Comparison of ENCODE assay signal across 8 cellular contexts in genomic region chr19:45730389-45731288, GRCh38. TPM values are rescaled to one million over a fixed set of nuclear protein-coding genes. Genes with fewer than 3 reads are reported as not detected.
A peak's percentile ranks its signal among the peaks of the same experiment; 100 is the strongest.
DNase-seq lines count a peak whose midpoint lies in the region; ATAC-seq and TF ChIP-seq lines count a peak whose summit lies in the region.

FBXO46 (minus strand) TSS chr19:45730896; CDS start chr19:45713495, 17,401 bp downstream.

- H3K27me3 ChIP-seq in PC-3 (ENCODE audit: low read length), result no peaks in the 10 kb centered on the region

- 0 out of 2 replicates have a peak, but pooled peaks have one; percentile 19 for TF ChIP-seq CTCF in PC-3 (conservative IDR thresholded peaks at IDR 0.05; ENCODE audit: low read depth, low read length)
- no peak for TF ChIP-seq CTCF in mucosa of descending colon (IDR thresholded peaks at IDR 0.05)

- CTCF ChIA-PET in PC-3 (lab: Charles Lee), result interaction anchor here (0.6 kb wide), 2 partner anchors 14 to 86 kb away, joined by 5 to 9 read pairs; no protein-coding TSS in a partner anchor

- no peak for TF ChIP-seq RAD21 in Ishikawa (IDR thresholded peaks at IDR 0.05; ENCODE audit: low read depth)

- peaks cover 51% of the 10 kb centered on the region for H3K79me2 ChIP-seq in PC-3 (ENCODE audit: low read length)

- peak within 1 kb of the TSS; percentile 87 for H3K9ac ChIP-seq in PC-3 (ENCODE audit: low read length)

- H3K9me2 ChIP-seq in PC-3 (replicated peaks; ENCODE audit: low read length), result no peaks in the 10 kb centered on the region

- ATAC-seq in GM21528 (IDR thresholded peaks at IDR 0.05; ENCODE audit: low FRiP score, unreplicated experiment) (peak; percentile 84), PC-3 (peak; percentile 99), mucosa of descending colon (peak; percentile 99)

- H2AFZ ChIP-seq in PC-3 (ENCODE audit: low read length), result peak within 1 kb of the TSS; percentile 65

- POLR2A ChIA-PET in PC-3 (lab: Charles Lee; ENCODE audit: unreplicated experiment), result interaction anchor here (0.6 to 0.9 kb wide), 3 partner anchors 39 to 1619 kb away, joined by 4 to 22 read pairs (median 10); partner anchors contain the start of gene SIX5

- H3K36me3 ChIP-seq in PC-3 (ENCODE audit: low read depth, low read length) (no peaks in the 10 kb centered on the region), mucosa of descending colon (ENCODE audit: low read depth) (no peaks in the 10 kb centered on the region)

- DNase-seq in DMS153 (lab: John Stamatoyannopoulos, UW) (peak; percentile 99), PC-3 (peak; percentile 95), activated T-cell treated with anti-CD3 and anti-CD28 coated beads for 48 hours (ENCODE audit: low read depth) (peak; percentile 90), epithelial cell of prostate (ENCODE audit: low read depth, low spot score) (peak; percentile 89), mucosa of descending colon (peak; percentile 97)
- DNase-seq in stimulated activated CD8-positive, alpha-beta memory T cell treated with anti-CD3 and anti-CD28 coated beads, Interleukin-4, amount 100 ng/mL, for 24 hours (ENCODE audit: low read depth), result peak; percentile 89

- peak within 1 kb of the TSS; percentile 83 for H3K4me2 ChIP-seq in PC-3 (ENCODE audit: low read length)

- intact Hi-C loops in PC-3 (cut with micrococcal nuclease) (no loop called here), mucosa of descending colon (cut with DNase I, micrococcal nuclease) (no loop called here)

- no peaks in the 10 kb centered on the region for H4K20me1 ChIP-seq in PC-3 (ENCODE audit: low read length)

- H3F3A ChIP-seq in PC-3 (ENCODE audit: low read length, unreplicated experiment), result no peaks in the 10 kb centered on the region

- H3K4me3 ChIP-seq in PC-3 (ENCODE audit: low read length) (peak within 1 kb of the TSS; percentile 86), mucosa of descending colon (peak within 1 kb of the TSS; percentile 57)

- H3K27ac ChIP-seq in PC-3 (ENCODE audit: low read length) (no peak within 1 kb of the TSS), epithelial cell of prostate (peak within 1 kb of the TSS; percentile 73)

- 0 out of 2 replicates have a peak, but pooled peaks have one; percentile 11 for TF ChIP-seq EP300 in Ishikawa (IDR thresholded peaks at IDR 0.05; ENCODE audit: borderline replicate concordance)

- no peaks in the 10 kb centered on the region for H3K4me1 ChIP-seq in PC-3 (ENCODE audit: insufficient read depth, low read length)
- H3K4me1 ChIP-seq in mucosa of descending colon (ENCODE audit: low read depth), result peaks cover 19% of the 10 kb centered on the region

- H3K9me3 ChIP-seq in PC-3 (ENCODE audit: low read length) (no peaks in the 10 kb centered on the region), mucosa of descending colon (no peaks in the 10 kb centered on the region)

- no TSS peak for BruUV-seq in PC-3 (replicated peaks; lab: Mats Ljungman, UMichigan)

TF ChIP-seq in Ishikawa, 13 proteins besides CTCF, POLR2A, EP300 and RAD21:
- TF ChIP-seq USF1 (IDR thresholded peaks at IDR 0.05) (peak; percentile 19; the same call in 1 of the 2 replicates), NFIC (IDR thresholded peaks at IDR 0.05) (peak; percentile 72), MAX (IDR thresholded peaks at IDR 0.05) (peak; percentile 30; the same call in 1 of the 2 replicates), CREB1 (IDR thresholded peaks at IDR 0.05; ENCODE audit: low read depth) (0 out of 2 replicates have a peak, but pooled peaks have one; percentile 28), EGR1 (IDR thresholded peaks at IDR 0.05) (no peak), CEBPB (IDR thresholded peaks at IDR 0.05) (no peak), TCF12 (IDR thresholded peaks at IDR 0.05; ENCODE audit: low read depth) (peak; percentile 57; the same call in 1 of the 2 replicates), TAF1 (IDR thresholded peaks at IDR 0.05; ENCODE audit: low read depth) (peak; percentile 66), TEAD4 (IDR thresholded peaks at IDR 0.05) (no peak), YY1 (IDR thresholded peaks at IDR 0.05; ENCODE audit: low read depth) (peak; percentile 89), ZBTB7A (IDR thresholded peaks at IDR 0.05; ENCODE audit: low read depth) (0 out of 2 replicates have a peak, but pooled peaks have one; percentile 60), FOXM1 (IDR thresholded peaks at IDR 0.05; ENCODE audit: borderline replicate concordance, low read depth) (no peak)
- TF ChIP-seq, protein P1, sequence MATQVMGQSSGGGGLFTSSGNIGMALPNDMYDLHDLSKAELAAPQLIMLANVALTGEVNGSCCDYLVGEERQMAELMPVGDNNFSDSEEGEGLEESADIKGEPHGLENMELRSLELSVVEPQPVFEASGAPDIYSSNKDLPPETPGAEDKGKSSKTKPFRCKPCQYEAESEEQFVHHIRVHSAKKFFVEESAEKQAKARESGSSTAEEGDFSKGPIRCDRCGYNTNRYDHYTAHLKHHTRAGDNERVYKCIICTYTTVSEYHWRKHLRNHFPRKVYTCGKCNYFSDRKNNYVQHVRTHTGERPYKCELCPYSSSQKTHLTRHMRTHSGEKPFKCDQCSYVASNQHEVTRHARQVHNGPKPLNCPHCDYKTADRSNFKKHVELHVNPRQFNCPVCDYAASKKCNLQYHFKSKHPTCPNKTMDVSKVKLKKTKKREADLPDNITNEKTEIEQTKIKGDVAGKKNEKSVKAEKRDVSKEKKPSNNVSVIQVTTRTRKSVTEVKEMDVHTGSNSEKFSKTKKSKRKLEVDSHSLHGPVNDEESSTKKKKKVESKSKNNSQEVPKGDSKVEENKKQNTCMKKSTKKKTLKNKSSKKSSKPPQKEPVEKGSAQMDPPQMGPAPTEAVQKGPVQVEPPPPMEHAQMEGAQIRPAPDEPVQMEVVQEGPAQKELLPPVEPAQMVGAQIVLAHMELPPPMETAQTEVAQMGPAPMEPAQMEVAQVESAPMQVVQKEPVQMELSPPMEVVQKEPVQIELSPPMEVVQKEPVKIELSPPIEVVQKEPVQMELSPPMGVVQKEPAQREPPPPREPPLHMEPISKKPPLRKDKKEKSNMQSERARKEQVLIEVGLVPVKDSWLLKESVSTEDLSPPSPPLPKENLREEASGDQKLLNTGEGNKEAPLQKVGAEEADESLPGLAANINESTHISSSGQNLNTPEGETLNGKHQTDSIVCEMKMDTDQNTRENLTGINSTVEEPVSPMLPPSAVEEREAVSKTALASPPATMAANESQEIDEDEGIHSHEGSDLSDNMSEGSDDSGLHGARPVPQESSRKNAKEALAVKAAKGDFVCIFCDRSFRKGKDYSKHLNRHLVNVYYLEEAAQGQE (IDR thresholded peaks at IDR 0.05; ENCODE audit: low read depth), result no peak

RNA-seq across cellular contexts. Expression of gene FBXO46, which starts in this region (rescaled TPM):
- total RNA-seq in PC-3 (2014; rRNA removed) (12.8 and 16.1 TPM in 2 replicates), mucosa of descending colon (10 to 100 TPM; 30.1 to 34.0 (median 32.3) TPM)
